28 cellular contexts compared by ENCODE assay signal in the genomic region with DNA sequence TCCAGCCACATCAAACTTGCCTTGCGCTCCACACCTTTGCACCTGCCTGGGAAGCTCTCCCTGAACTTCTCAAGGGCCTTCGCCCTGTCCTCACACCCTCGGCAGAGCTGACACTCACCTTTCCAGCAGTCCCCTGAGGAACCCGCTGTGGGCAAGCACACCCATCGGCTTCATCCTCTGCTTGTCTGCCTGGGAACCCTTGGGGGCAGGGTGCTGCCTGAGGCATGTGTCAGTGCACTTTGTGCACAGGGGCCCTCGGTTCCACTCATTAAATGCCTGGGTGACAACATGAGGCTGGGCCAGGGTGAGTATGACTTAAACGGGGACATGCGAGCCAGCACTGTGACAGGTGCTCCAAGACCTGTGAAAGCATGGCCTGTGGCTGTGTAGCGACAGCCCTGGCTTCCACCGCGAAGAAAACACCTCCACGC. TPM values are rescaled to one million over a fixed set of nuclear protein-coding genes. Genes with fewer than 3 reads are reported as not detected.
A peak's percentile ranks its signal among the peaks of the same experiment; 100 is the strongest.
DNase-seq lines count a peak whose midpoint lies in the region; ATAC-seq and TF ChIP-seq lines count a peak whose summit lies in the region.
"Had no signal": no experiment of that assay in that cellular context is flagged by ENCODE, and none has a peak within 500 bp of the region (broad histone marks: within the 10 kb centered on the region; RNA-seq: fewer than 3 reads in every experiment).

No MANE protein-coding gene starts in this region.

- no peak overlapping the region for H3K4me3 ChIP-seq in Caco-2 (ENCODE audit: low read depth, low read length)
- H3K4me3 ChIP-seq in neuronal stem cell (ENCODE audit: low read length in 2 of 2): no peak overlapping the region
- H3K4me3 ChIP-seq: adrenal gland, GM23248, heart right ventricle, SJSA1, thoracic aorta had no signal

- H3K9ac ChIP-seq in neuronal stem cell (ENCODE audit: low read depth, low read length, poor library complexity): peak overlapping the region; percentile 44
- H3K9ac ChIP-seq: GM23248 had no signal

- H2BK5ac ChIP-seq in neuronal stem cell (ENCODE audit: low read length): no peak overlapping the region

- H3K4ac ChIP-seq in neuronal stem cell (ENCODE audit: low read length): no peak overlapping the region

- peak overlapping the region; percentile 20 for H3K23ac ChIP-seq in neuronal stem cell (ENCODE audit: low read depth, low read length, poor library complexity)

- H4K91ac ChIP-seq in neuronal stem cell (ENCODE audit: low read depth, low read length, poor library complexity): no peak overlapping the region

- H3K9me3 ChIP-seq in Caco-2: no peaks in the 10 kb centered on the region
- no peaks in the 10 kb centered on the region for H3K9me3 ChIP-seq in neuronal stem cell (replicated peaks in 1 of 2; ENCODE audit: control insufficient read depth in 2 of 2, insufficient read depth in 1 of 2, low read depth in 1 of 2, low read length in 2 of 2)
- H3K9me3 ChIP-seq: adrenal gland, heart right ventricle, thoracic aorta had no signal

- peak overlapping the region; percentile 8 for H3K14ac ChIP-seq in neuronal stem cell (ENCODE audit: low read length)

- H2AK5ac ChIP-seq in neuronal stem cell (ENCODE audit: low read depth, low read length): peak overlapping the region; percentile 90

- H3K4me1 ChIP-seq in Caco-2 (peaks cover 9% of the 10 kb centered on the region), neuronal stem cell (ENCODE audit: control insufficient read depth in 2 of 2, insufficient read depth in 1 of 2, low read depth in 1 of 2, low read length in 2 of 2) (peaks cover 4 to 14% of the 10 kb centered on the region in 2 donors)

- H3K18ac ChIP-seq in neuronal stem cell (ENCODE audit: low read length): no peak overlapping the region

- H3K27me3 ChIP-seq in Caco-2 (replicated peaks; ENCODE audit: control insufficient read depth, insufficient read depth, low read length) (no peaks in the 10 kb centered on the region), neuronal stem cell (ENCODE audit: control insufficient read depth in 3 of 3, insufficient read depth in 3 of 3, low read depth in 1 of 3, low read length in 3 of 3) (no peaks in the 10 kb centered on the region)
- H3K27me3 ChIP-seq: adrenal gland, heart right ventricle, SJSA1 had no signal

- no peak for ATAC-seq in HG02870 (IDR thresholded peaks at IDR 0.05; ENCODE audit: unreplicated experiment)
- ATAC-seq in stimulated activated naive CD8-positive, alpha-beta T cell treated with anti-CD3 and anti-CD28 coated beads, Interleukin-15, amount 100 ng/mL, for 72 hours: no peak
- ATAC-seq: heart right ventricle; left colon; Panc1; stimulated activated naive B cell treated with anti-CD40 and anti-IgM and Interleukin-4, amounts not matched to agents 10 μg/mL and 1 μg/mL and 100 μg/mL, for 72 hours; T-cell had no signal

- no TSS peak for BruUV-seq in Caco-2 (replicated peaks; lab: Mats Ljungman, UMichigan)

- no peak overlapping the region for H2AFZ ChIP-seq in neuronal stem cell (ENCODE audit: low read length)
- H2AFZ ChIP-seq: GM23248 had no signal

- H3K27ac ChIP-seq in neuronal stem cell (replicated peaks; ENCODE audit: low read length): no peak overlapping the region
- H3K27ac ChIP-seq: adrenal gland, GM23248, heart right ventricle, SJSA1, thoracic aorta had no signal

- TF ChIP-seq CTCF in CD14-positive monocyte (IDR thresholded peaks at IDR 0.05) (no peak), Caco-2 (IDR thresholded peaks at IDR 0.05; ENCODE audit: insufficient read depth in 1 of 2, low read depth in 1 of 2, low read length in 1 of 2, severe bottlenecking in 1 of 2, unreplicated experiment in 1 of 2) (no peak)

- DNase-seq in CD14-positive monocyte (ENCODE audit: low spot score) (peak; percentile 32), Caco-2 (no peak), neuronal stem cell (ENCODE audit: low spot score) (no peak), nucleus accumbens (lab: John Stamatoyannopoulos, UW) (no peak)
- no peak for DNase-seq in activated T-helper 2 cell treated with anti-CD3 and anti-CD28 coated beads, Interferon-gamma antibody, Interleukin-2, Interleukin-4, amounts not matched to agents 10 μg/mL and 5 μg/mL and 100 μg/mL, durations not matched to agents 14 hours and 24 hours and 36 hours (ENCODE audit: low spot score)
- no peak for DNase-seq in stimulated activated naive CD8-positive, alpha-beta T cell treated with anti-CD3 and anti-CD28 coated beads, Interleukin-15, amount 100 ng/mL, for 72 hours
- DNase-seq: activated CD4-positive, alpha-beta T cell treated with anti-CD3 and anti-CD28 coated beads for 4 hours; activated gamma-delta T cell; adrenal gland; effector CD8-positive, alpha-beta T cell; foreskin fibroblast; GF-D8; GM23248; heart right ventricle; Kasumi-1; NCI-H1048; NCI-H1694 treated with DMSO at 0.1 percent for 48 hours; NCI-H2171 treated with DMSO at 0.1 percent for 48 hours; NCI-H524 treated with DMSO at 0.1 percent for 48 hours; retina; small intestine; stimulated activated naive B cell treated with anti-CD40 and anti-IgM and Interleukin-4, amounts not matched to agents 10 μg/mL and 1 μg/mL and 100 μg/mL, for 72 hours; T-cell had no signal

- peaks cover 0 to 2% of the 10 kb centered on the region in 2 donors for H3K36me3 Mint-ChIP-seq in CD14-positive monocyte
- peaks cover 48% of the 10 kb centered on the region for H3K36me3 Mint-ChIP-seq in Caco-2 (ENCODE audit: insufficient read depth, unreplicated experiment)
- no peaks in the 10 kb centered on the region for H3K36me3 Mint-ChIP-seq in activated T-helper 2 cell treated with anti-CD3 and anti-CD28 coated beads, Interferon-gamma antibody, Interleukin-2, Interleukin-4, amounts not matched to agents 10 μg/mL and 5 μg/mL and 100 μg/mL, durations not matched to agents 14 hours and 24 hours and 36 hours (ENCODE audit: low read depth)
- H3K36me3 Mint-ChIP-seq: T-cell had no signal

- peak overlapping the region; percentile 34 for H2BK15ac ChIP-seq in neuronal stem cell (ENCODE audit: low read length)

- CTCF ChIA-PET in Caco-2 (lab: Charles Lee): no interaction called here

- WGBS in neuronal stem cell (ENCODE audit: extremely low coverage in 2 of 2, insufficient read length in 2 of 2, insufficient replicate concordance in 1 of 2), 2 donors: no CpG with 5 or more reads among the region's 12 CpGs

- H3K4me3 Mint-ChIP-seq in CD14-positive monocyte (peak overlapping the region in 1 of 2 donors; percentile 18), Caco-2 (ENCODE audit: unreplicated experiment) (no peak overlapping the region)
- peak overlapping the region; percentile 39 for H3K4me3 Mint-ChIP-seq in activated T-helper 2 cell treated with anti-CD3 and anti-CD28 coated beads, Interferon-gamma antibody, Interleukin-2, Interleukin-4, amounts not matched to agents 10 μg/mL and 5 μg/mL and 100 μg/mL, durations not matched to agents 14 hours and 24 hours and 36 hours (ENCODE audit: low read depth)
- no peak overlapping the region for H3K4me3 Mint-ChIP-seq in stimulated activated naive CD8-positive, alpha-beta T cell treated with anti-CD3 and anti-CD28 coated beads, Interleukin-15, amount 100 ng/mL, for 72 hours

- peak overlapping the region; percentile 65 for H4K8ac ChIP-seq in neuronal stem cell (ENCODE audit: low read depth, low read length)

- H3K27ac Mint-ChIP-seq in CD14-positive monocyte (no peak overlapping the region), Caco-2 (ENCODE audit: unreplicated experiment) (peak overlapping the region; percentile 33)
- H3K27ac Mint-ChIP-seq in activated T-helper 2 cell treated with anti-CD3 and anti-CD28 coated beads, Interferon-gamma antibody, Interleukin-2, Interleukin-4, amounts not matched to agents 10 μg/mL and 5 μg/mL and 100 μg/mL, durations not matched to agents 14 hours and 24 hours and 36 hours: peak overlapping the region; percentile 12
- H3K27ac Mint-ChIP-seq in stimulated activated naive CD8-positive, alpha-beta T cell treated with anti-CD3 and anti-CD28 coated beads, Interleukin-15, amount 100 ng/mL, for 72 hours: no peak overlapping the region
- H3K27ac Mint-ChIP-seq: stimulated activated naive B cell treated with anti-CD40 and anti-IgM and Interleukin-4, amounts not matched to agents 10 μg/mL and 1 μg/mL and 100 μg/mL, for 72 hours; T-cell had no signal

- no peaks in the 10 kb centered on the region for H3K36me3 ChIP-seq in Caco-2 (ENCODE audit: control insufficient read depth, insufficient read depth, low read length)
- peaks cover 0 to 18% of the 10 kb centered on the region in 2 donors for H3K36me3 ChIP-seq in neuronal stem cell (replicated peaks in 1 of 2; ENCODE audit: control insufficient read depth in 2 of 2, insufficient read depth in 2 of 2, low read length in 2 of 2)
- H3K36me3 ChIP-seq: adrenal gland, thoracic aorta had no signal

- H3K9me3 Mint-ChIP-seq in CD14-positive monocyte (no peaks in the 10 kb centered on the region), Caco-2 (ENCODE audit: unreplicated experiment) (no peaks in the 10 kb centered on the region)
- no peaks in the 10 kb centered on the region for H3K9me3 Mint-ChIP-seq in activated T-helper 2 cell treated with anti-CD3 and anti-CD28 coated beads, Interferon-gamma antibody, Interleukin-2, Interleukin-4, amounts not matched to agents 10 μg/mL and 5 μg/mL and 100 μg/mL, durations not matched to agents 14 hours and 24 hours and 36 hours
- H3K9me3 Mint-ChIP-seq in stimulated activated naive CD8-positive, alpha-beta T cell treated with anti-CD3 and anti-CD28 coated beads, Interleukin-15, amount 100 ng/mL, for 72 hours: no peaks in the 10 kb centered on the region
- H3K9me3 Mint-ChIP-seq: stimulated activated naive B cell treated with anti-CD40 and anti-IgM and Interleukin-4, amounts not matched to agents 10 μg/mL and 1 μg/mL and 100 μg/mL, for 72 hours; T-cell had no signal

- H3K4me2 ChIP-seq in neuronal stem cell (ENCODE audit: insufficient read depth, low read length, poor library complexity, severe bottlenecking): no peak overlapping the region

- H3K27me3 Mint-ChIP-seq in CD14-positive monocyte (ENCODE audit: low read depth in 3 of 3): peaks cover 0 to 3% (median 0%) of the 10 kb centered on the region in 3 donors
- no peaks in the 10 kb centered on the region for H3K27me3 Mint-ChIP-seq in Caco-2 (ENCODE audit: insufficient read depth, unreplicated experiment)
- no peaks in the 10 kb centered on the region for H3K27me3 Mint-ChIP-seq in activated T-helper 2 cell treated with anti-CD3 and anti-CD28 coated beads, Interferon-gamma antibody, Interleukin-2, Interleukin-4, amounts not matched to agents 10 μg/mL and 5 μg/mL and 100 μg/mL, durations not matched to agents 14 hours and 24 hours and 36 hours (ENCODE audit: low read depth)
- no peaks in the 10 kb centered on the region for H3K27me3 Mint-ChIP-seq in stimulated activated naive CD8-positive, alpha-beta T cell treated with anti-CD3 and anti-CD28 coated beads, Interleukin-15, amount 100 ng/mL, for 72 hours
- H3K27me3 Mint-ChIP-seq: stimulated activated naive B cell treated with anti-CD40 and anti-IgM and Interleukin-4, amounts not matched to agents 10 μg/mL and 1 μg/mL and 100 μg/mL, for 72 hours; T-cell had no signal

- intact Hi-C loops in CD14-positive monocyte (cut with micrococcal nuclease): no loop called here
- intact Hi-C loops in Caco-2 (cut with micrococcal nuclease; ENCODE audit: unreplicated experiment): no loop called here
- intact Hi-C loops in activated T-helper 2 cell treated with anti-CD3 and anti-CD28 coated beads, Interferon-gamma antibody, Interleukin-2, Interleukin-4, amounts not matched to agents 10 μg/mL and 5 μg/mL and 100 μg/mL, durations not matched to agents 14 hours and 24 hours and 36 hours (cut with micrococcal nuclease): no loop called here

- POLR2A ChIA-PET in Caco-2 (lab: Charles Lee): no interaction called here

- no peak overlapping the region for H2BK12ac ChIP-seq in neuronal stem cell (ENCODE audit: low read length)

- H3K79me1 ChIP-seq in neuronal stem cell (ENCODE audit: low read depth, low read length): peaks cover 8% of the 10 kb centered on the region

- H3K4me1 Mint-ChIP-seq in CD14-positive monocyte: peaks cover 25% of the 10 kb centered on the region
- peaks cover 8% of the 10 kb centered on the region for H3K4me1 Mint-ChIP-seq in Caco-2 (ENCODE audit: low read depth, unreplicated experiment)
- H3K4me1 Mint-ChIP-seq in activated T-helper 2 cell treated with anti-CD3 and anti-CD28 coated beads, Interferon-gamma antibody, Interleukin-2, Interleukin-4, amounts not matched to agents 10 μg/mL and 5 μg/mL and 100 μg/mL, durations not matched to agents 14 hours and 24 hours and 36 hours (ENCODE audit: low read depth): peaks cover 12% of the 10 kb centered on the region
- H3K4me1 Mint-ChIP-seq in stimulated activated naive CD8-positive, alpha-beta T cell treated with anti-CD3 and anti-CD28 coated beads, Interleukin-15, amount 100 ng/mL, for 72 hours: peaks cover 30% of the 10 kb centered on the region

- no peak overlapping the region for H2BK120ac ChIP-seq in neuronal stem cell (ENCODE audit: low read depth, low read length)

RNA-seq across cellular contexts. Expression of gene LRFN4, which starts 2.6 kb away (rescaled TPM):
- polyA plus RNA-seq in CD14-positive monocyte: 1 to 10 TPM; 1.0 to 1.7 TPM
- total RNA-seq in Caco-2 (2022): 14.1 and 17.3 TPM in 2 replicates
- total RNA-seq in activated T-helper 2 cell treated with anti-CD3 and anti-CD28 coated beads, Interferon-gamma antibody, Interleukin-2, Interleukin-4, amounts not matched to agents 10 μg/mL and 5 μg/mL and 100 μg/mL, durations not matched to agents 14 hours and 24 hours and 36 hours: 48.9 and 50.3 TPM in 2 replicates
- 19.8 TPM for polyA plus RNA-seq in neuronal stem cell (2013, experiment 1 of 2)
- polyA plus RNA-seq in neuronal stem cell (2013, experiment 2 of 2): 20.8 TPM

RNA-seq across cellular contexts. Expression of gene RCE1, which starts 11.0 kb away (rescaled TPM):
- 10 to 100 TPM; 20.3 to 22.8 TPM for polyA plus RNA-seq in CD14-positive monocyte
- 57.6 and 60.7 TPM in 2 replicates for total RNA-seq in Caco-2 (2022)
- total RNA-seq in activated T-helper 2 cell treated with anti-CD3 and anti-CD28 coated beads, Interferon-gamma antibody, Interleukin-2, Interleukin-4, amounts not matched to agents 10 μg/mL and 5 μg/mL and 100 μg/mL, durations not matched to agents 14 hours and 24 hours and 36 hours: 27.5 and 27.8 TPM in 2 replicates
- 25.4 TPM for polyA plus RNA-seq in neuronal stem cell (2013, experiment 1 of 2)
- polyA plus RNA-seq in neuronal stem cell (2013, experiment 2 of 2): 23.9 TPM

Comparison
In these comparisons a context has a peak if more than half of its experiments do, and no peak if none do; other contexts are left out.
1. H3K27ac Mint-ChIP-seq: peak in Caco-2 (single experiment) and activated T-helper 2 cell treated with anti-CD3 and anti-CD28 coated beads, Interferon-gamma antibody, Interleukin-2, Interleukin-4, amounts not matched to agents 10 μg/mL and 5 μg/mL and 100 μg/mL, durations not matched to agents 14 hours and 24 hours and 36 hours (single experiment); none in CD14-positive monocyte (0 of 7) and stimulated activated naive CD8-positive, alpha-beta T cell treated with anti-CD3 and anti-CD28 coated beads, Interleukin-15, amount 100 ng/mL, for 72 hours (0 of 2).